In genomic region chr5:129113867-129114266, GRCh38 we compare ENCODE assay signal across 21 cellular contexts. TPM values are rescaled to one million over a fixed set of nuclear protein-coding genes. Genes with fewer than 3 reads are reported as not detected.
A peak's percentile ranks its signal among the peaks of the same experiment; 100 is the strongest.
DNase-seq lines count a peak whose midpoint lies in the region; ATAC-seq and TF ChIP-seq lines count a peak whose summit lies in the region.
"Had no signal": no experiment of that assay in that cellular context is flagged by ENCODE, and none has a peak within 500 bp of the region (broad histone marks: within the 10 kb centered on the region; RNA-seq: fewer than 3 reads in every experiment).

No MANE protein-coding gene starts in this region.

- TF ChIP-seq POLR2A in HCT116 (IDR thresholded peaks at IDR 0.05; ENCODE audit: borderline replicate concordance, extremely low read depth, insufficient read depth, insufficient read length), result no peak

- no TSS peak for BruUV-seq in HCT116 (replicated peaks; lab: Mats Ljungman, UMichigan)
- BruUV-seq in PC-9 (replicated peaks; lab: Mats Ljungman, UMichigan), result no TSS peak

- H3K9me2 ChIP-seq in HCT116 (ENCODE audit: insufficient read depth) (no peaks in the 10 kb centered on the region), PC-9 (ENCODE audit: insufficient read depth) (no peaks in the 10 kb centered on the region)

- CTCF ChIA-PET in HCT116 (lab: Charles Lee) (no interaction called here), PC-9 (lab: Charles Lee) (no interaction called here)

- no peak for ATAC-seq in HCT116
- ATAC-seq: gastrocnemius medialis; naive thymus-derived CD8-positive, alpha-beta T cell; Right ventricle myocardium inferior had no signal

- intact Hi-C loops in HCT116 (cut with micrococcal nuclease), result no loop called here
- intact Hi-C loops in PC-9 (cut with micrococcal nuclease; ENCODE audit: unreplicated experiment), result no loop called here
- intact Hi-C loops in posterior vena cava (cut with DNase I), result no loop called here

- 0 out of 4 replicates have a peak, but pooled peaks cover 0 to 3% of the 10 kb centered on the region in 2 experiments for H3K36me3 ChIP-seq in HCT116 (ENCODE audit: control insufficient read depth in 1 of 2, insufficient read depth in 2 of 2, low read length in 2 of 2)
- H3K36me3 ChIP-seq in PC-9 (ENCODE audit: low read depth), result no peaks in the 10 kb centered on the region
- H3K36me3 ChIP-seq in parathyroid adenoma (ENCODE audit: control insufficient read depth, insufficient read depth, low read length), result no peaks in the 10 kb centered on the region
- H3K36me3 ChIP-seq: brain microvascular endothelial cell had no signal

- TF ChIP-seq RAD21 in HCT116 (IDR thresholded peaks at IDR 0.05; ENCODE audit: low read depth), result 0 out of 2 replicates have a peak, but pooled peaks have one; percentile 21

- no peak overlapping the region for H2AFZ ChIP-seq in HCT116 (ENCODE audit: low read depth, low read length, poor library complexity, severe bottlenecking)
- no peak overlapping the region for H2AFZ ChIP-seq in PC-9
- H2AFZ ChIP-seq in parathyroid adenoma, result no peak overlapping the region

- H3K27me3 ChIP-seq in HCT116 (ENCODE audit: insufficient read depth, low read length) (no peaks in the 10 kb centered on the region), PC-9 (ENCODE audit: insufficient read depth, low read depth) (no peaks in the 10 kb centered on the region), parathyroid adenoma (ENCODE audit: control insufficient read depth, insufficient read depth, low read length) (no peaks in the 10 kb centered on the region)
- H3K27me3 ChIP-seq: BE2C, brain microvascular endothelial cell, gastrocnemius medialis, tibial artery had no signal

- H3K4me3 ChIP-seq in HCT116 (replicated peaks in 1 of 2; ENCODE audit: low read depth in 1 of 2, low read length in 2 of 2), result no peak overlapping the region
- no peak overlapping the region for H3K4me3 ChIP-seq in PC-9
- H3K4me3 ChIP-seq in parathyroid adenoma (ENCODE audit: low read depth, low read length), result no peak overlapping the region
- H3K4me3 ChIP-seq: gastrocnemius medialis, HAP-1, tibial artery had no signal

- no peaks in the 10 kb centered on the region for H4K20me1 ChIP-seq in HCT116 (ENCODE audit: insufficient read depth)
- H4K20me1 ChIP-seq in PC-9 (ENCODE audit: insufficient read depth), result no peaks in the 10 kb centered on the region

- H3K9me3 ChIP-seq in HCT116 (ENCODE audit: control insufficient read depth in 1 of 2, insufficient read depth in 1 of 2, low read depth in 1 of 2, low read length in 2 of 2), result no peaks in the 10 kb centered on the region
- no peaks in the 10 kb centered on the region for H3K9me3 ChIP-seq in PC-9 (ENCODE audit: insufficient read depth, low read depth)
- H3K9me3 ChIP-seq in parathyroid adenoma (ENCODE audit: control insufficient read depth, low read length), result no peaks in the 10 kb centered on the region
- H3K9me3 ChIP-seq: BE2C, gastrocnemius medialis, HAP-1, tibial artery had no signal

- H3K9ac ChIP-seq in HCT116 (ENCODE audit: low read length) (no peak overlapping the region), parathyroid adenoma (no peak overlapping the region)

- H3K27ac ChIP-seq in HCT116 (ENCODE audit: low read depth, low read length) (no peak overlapping the region), PC-9 (no peak overlapping the region), parathyroid adenoma (no peak overlapping the region)
- H3K27ac ChIP-seq: brain microvascular endothelial cell, gastrocnemius medialis, tibial artery had no signal

- H3K4me2 ChIP-seq in HCT116 (ENCODE audit: low read length), result no peak overlapping the region
- no peak overlapping the region for H3K4me2 ChIP-seq in PC-9
- no peak overlapping the region for H3K4me2 ChIP-seq in parathyroid adenoma (ENCODE audit: low read length)

- H3K79me2 ChIP-seq in HCT116 (ENCODE audit: insufficient read depth, low read length) (peaks cover 4% of the 10 kb centered on the region; the same call in 1 of the 2 replicates), PC-9 (ENCODE audit: low read depth) (no peaks in the 10 kb centered on the region), parathyroid adenoma (no peaks in the 10 kb centered on the region)

- no peaks in the 10 kb centered on the region; a peak in 1 of 4 replicates for H3K4me1 ChIP-seq in HCT116 (ENCODE audit: control insufficient read depth in 1 of 2, insufficient read depth in 2 of 2, low read length in 2 of 2)
- no peaks in the 10 kb centered on the region for H3K4me1 ChIP-seq in PC-9 (replicated peaks; ENCODE audit: insufficient read depth)
- H3K4me1 ChIP-seq in parathyroid adenoma, result peaks cover 12% of the 10 kb centered on the region
- H3K4me1 ChIP-seq: HAP-1, tibial artery had no signal

- POLR2A ChIA-PET in HCT116 (lab: Charles Lee), result no interaction called here
- POLR2A ChIA-PET in PC-9 (lab: Charles Lee; ENCODE audit: unreplicated experiment), result no interaction called here

- TF ChIP-seq CTCF in HCT116 (IDR thresholded peaks at IDR 0.05 in 2 of 3, conservative IDR thresholded peaks at IDR 0.05 in 1 of 3; ENCODE audit: borderline replicate concordance in 1 of 3, insufficient read depth in 1 of 3, low read depth in 2 of 3, low read length in 2 of 3), result peak in 2 of 3 experiments; percentile 27 to 29; a peak in 2 of 6 replicates
- TF ChIP-seq CTCF in PC-9 (conservative IDR thresholded peaks at IDR 0.05), result peak; percentile 55; the same call in 1 of the 2 replicates
- TF ChIP-seq CTCF in parathyroid adenoma (IDR thresholded peaks at IDR 0.05), result peak; percentile 8

- DNase-seq in HCT116 (ENCODE audit: low read depth, low spot score), result no peak
- no peak for DNase-seq in PC-9
- DNase-seq in fibroblast of peridontal ligament (ENCODE audit: extremely low read depth), result peak; percentile 14
- no peak for DNase-seq in activated effector memory CD4-positive, alpha-beta T cell treated with anti-CD3 and anti-CD28 coated beads, Interleukin-2, amount 50 U/mL, for 16 hours
- no peak for DNase-seq in activated CD4-positive, alpha-beta T cell treated with anti-CD3 and anti-CD28 coated beads, Interleukin-2, amount 50 U/mL, for 1 hour
- no peak for DNase-seq in posterior vena cava (ENCODE audit: low spot score)
- DNase-seq: activated CD4-positive, alpha-beta T cell treated with anti-CD3 and anti-CD28 coated beads for 48 hours; BE2C; brain microvascular endothelial cell; gastrocnemius medialis; mesenchymal stem cell; naive thymus-derived CD8-positive, alpha-beta T cell; NCI-H1105 treated with DMSO at 0.1 percent for 48 hours; NCI-H510A; small intestine; stimulated activated CD4-positive, alpha-beta T cell treated with anti-CD3 and anti-CD28 coated beads, Interleukin-2, amount 100 ng/mL, for 48 hours; stimulated activated naive CD4-positive, alpha-beta T cell treated with Interleukin-2 at 50 U/mL for 16 hours; tibial artery had no signal

- H3F3A ChIP-seq in PC-9 (ENCODE audit: insufficient read depth, low read depth), result no peaks in the 10 kb centered on the region

- RAD21 ChIA-PET in HCT116 (lab: Charles Lee; ENCODE audit: low non-redundant PET in 1 of 2, low total read pairs in 2 of 2, uncharacterized antibody in 2 of 2, unreplicated experiment in 2 of 2), result no interaction called here

TF ChIP-seq in HCT116, 20 proteins besides CTCF, POLR2A, EP300 and RAD21:
- TF ChIP-seq CEBPB (IDR thresholded peaks at IDR 0.05; ENCODE audit: low read depth) (no peak), TCF7L2 (IDR thresholded peaks at IDR 0.05; ENCODE audit: borderline replicate concordance, extremely low read depth, insufficient read depth, insufficient read length) (no peak), SP1 (IDR thresholded peaks at IDR 0.05; ENCODE audit: low read depth) (no peak), JUND (IDR thresholded peaks at IDR 0.05) (no peak), FOSL1 (IDR thresholded peaks at IDR 0.05; ENCODE audit: low read depth) (no peak), CBX3 (IDR thresholded peaks at IDR 0.05; ENCODE audit: low read depth) (no peak), ZNF274 (IDR thresholded peaks at IDR 0.05; ENCODE audit: low read depth, low read length) (no peak), ZBTB33 (IDR thresholded peaks at IDR 0.05; ENCODE audit: extremely low read depth, insufficient replicate concordance, low read length) (no peak), EZH2phosphoT487 (IDR thresholded peaks at IDR 0.05; ENCODE audit: borderline replicate concordance) (no peak), SIN3A (IDR thresholded peaks at IDR 0.05; ENCODE audit: low read depth) (no peak), ZFX (IDR thresholded peaks at IDR 0.05) (no peak)

RNA-seq across cellular contexts. Expression of gene ISOC1, which starts 19.3 kb away (rescaled TPM):
- total RNA-seq in HCT116 (2021; ENCODE audit: unreplicated experiment) (42.9 TPM), PC-9 (2021) (6.6 and 7.5 TPM in 2 replicates), posterior vena cava (1 to 10 TPM; 7.7 to 9.9 TPM)
- 18.0 and 23.1 TPM in 2 replicates for polyA plus RNA-seq in HCT116 (2012)
